9 cellular contexts compared by ENCODE assay signal in genomic region chr6:33147807-33148666, GRCh38. TPM values are rescaled to one million over a fixed set of nuclear protein-coding genes. Genes with fewer than 3 reads are reported as not detected.
DNase-seq lines count a peak whose midpoint lies in the region; ATAC-seq and TF ChIP-seq lines count a peak whose summit lies in the region.
"Had no signal": no experiment of that assay in that cellular context is flagged by ENCODE, and none has a peak within 500 bp of the region (broad histone marks: within the 10 kb centered on the region; RNA-seq: fewer than 3 reads in every experiment).

No MANE protein-coding gene starts in this region.

- H3K4me1 ChIP-seq in Karpas-422 (ENCODE audit: low read length) = peaks cover 3% of the 10 kb centered on the region
- no peaks in the 10 kb centered on the region for H3K4me1 ChIP-seq in upper lobe of left lung

- H3K36me3 Mint-ChIP-seq in activated B cell treated with CpG ODN at 0.5 μM for 24 hours (ENCODE audit: low read depth) = no peaks in the 10 kb centered on the region
- H3K36me3 Mint-ChIP-seq: T-cell had no signal

- H4K20me1 ChIP-seq in Karpas-422 (ENCODE audit: insufficient read depth, low read depth, low read length) = no peaks in the 10 kb centered on the region

- no peak overlapping the region for H3K27ac Mint-ChIP-seq in activated B cell treated with CpG ODN at 0.5 μM for 24 hours
- H3K27ac Mint-ChIP-seq: T-cell had no signal

- H3K4me3 ChIP-seq in Karpas-422 (ENCODE audit: low read length) (no peak overlapping the region), upper lobe of left lung (no peak overlapping the region)

- ATAC-seq in activated B cell treated with CpG ODN at 0.5 μM for 24 hours (ENCODE audit: low read depth) = no peak
- peak in 1 of 2 donors; percentile 74 for ATAC-seq in upper lobe of left lung (ENCODE audit: low FRiP score in 2 of 2)
- no peak for ATAC-seq in HG03520 (IDR thresholded peaks at IDR 0.05; ENCODE audit: unreplicated experiment)
- no peak for ATAC-seq in omental fat pad (ENCODE audit: low FRiP score)
- ATAC-seq in HG02981 (IDR thresholded peaks at IDR 0.05; ENCODE audit: unreplicated experiment) = no peak

- no peaks in the 10 kb centered on the region for H3K79me2 ChIP-seq in Karpas-422 (ENCODE audit: low read length)

- peaks cover 6% of the 10 kb centered on the region for H3K27me3 Mint-ChIP-seq in activated B cell treated with CpG ODN at 0.5 μM for 24 hours

- H3K4me1 Mint-ChIP-seq in activated B cell treated with CpG ODN at 0.5 μM for 24 hours = peaks cover 14% of the 10 kb centered on the region

- H3K9me3 Mint-ChIP-seq in activated B cell treated with CpG ODN at 0.5 μM for 24 hours = peaks cover 2% of the 10 kb centered on the region

- WGBS in upper lobe of left lung, 2 donors = 41 to 50% methylated on average over 8 of the region's 8 CpGs

- no peak overlapping the region for H3K9ac ChIP-seq in Karpas-422 (ENCODE audit: low read length)

- no peak overlapping the region for H2AFZ ChIP-seq in Karpas-422 (ENCODE audit: low read length)

- no peaks in the 10 kb centered on the region for H3K36me3 ChIP-seq in Karpas-422 (ENCODE audit: insufficient read depth, low read length)
- no peaks in the 10 kb centered on the region for H3K36me3 ChIP-seq in upper lobe of left lung

- no peak for TF ChIP-seq POLR2A in upper lobe of left lung (IDR thresholded peaks at IDR 0.05)

- no peak for TF ChIP-seq EP300 in upper lobe of left lung (IDR thresholded peaks at IDR 0.05)

- H3K4me2 ChIP-seq in Karpas-422 (ENCODE audit: low read depth, low read length, poor library complexity, severe bottlenecking) = no peak overlapping the region

- H3K27me3 ChIP-seq in Karpas-422 (ENCODE audit: low read length) = no peaks in the 10 kb centered on the region
- no peaks in the 10 kb centered on the region for H3K27me3 ChIP-seq in upper lobe of left lung

- TF ChIP-seq CTCF in activated B cell treated with CpG ODN at 0.5 μM for 24 hours (IDR thresholded peaks at IDR 0.05) (peak; percentile 29), upper lobe of left lung (IDR thresholded peaks at IDR 0.05) (peak; percentile 53 to 75 (median 66)), omental fat pad (IDR thresholded peaks at IDR 0.05) (peak in 1 of 3 donors; percentile 18)

- intact Hi-C loops in activated B cell treated with CpG ODN at 0.5 μM for 24 hours (cut with micrococcal nuclease) = loop anchor here (1.0 to 10.0 kb wide), 6 partner anchors 30 to 253 kb away; no protein-coding TSS in a partner anchor

- POLR2A ChIA-PET in activated B cell treated with CpG ODN at 0.5 μM for 24 hours (lab: Charles Lee) = interaction anchor here (0.5 to 0.9 kb wide), 2 partner anchors 58 to 163 kb away, joined by 3 to 5 read pairs; no protein-coding TSS in a partner anchor

- peaks cover 4% of the 10 kb centered on the region for H3K9me3 ChIP-seq in Karpas-422 (ENCODE audit: low read length)
- peaks cover 0 to 14% (median 11%) of the 10 kb centered on the region in 4 donors for H3K9me3 ChIP-seq in upper lobe of left lung

- H3K27ac ChIP-seq in Karpas-422 (ENCODE audit: low read length) (no peak overlapping the region), upper lobe of left lung (no peak overlapping the region)

- CTCF ChIA-PET in activated B cell treated with CpG ODN at 0.5 μM for 24 hours (lab: Charles Lee) = interaction anchor here (0.7 to 6.9 kb wide), 23 partner anchors 10 to 1359 kb away, joined by 3 to 58 read pairs (median 5); partner anchors contain the start of gene HLA-DPB1

- no peaks in the 10 kb centered on the region for H3K9me2 ChIP-seq in Karpas-422 (replicated peaks; ENCODE audit: insufficient read depth, low read length)

- DNase-seq in Daoy (ENCODE audit: low read depth) = peak; percentile 39
- DNase-seq in Karpas-422 = peak; percentile 55
- no peak for DNase-seq in activated B cell treated with CpG ODN at 0.5 μM for 24 hours
- peak; percentile 78 for DNase-seq in inferior parietal cortex (ENCODE audit: extremely low spot score)
- no peak for DNase-seq in upper lobe of left lung
- DNase-seq in omental fat pad (ENCODE audit: low spot score) = no peak
- DNase-seq: T-cell had no signal

- no peak overlapping the region for H3K4me3 Mint-ChIP-seq in activated B cell treated with CpG ODN at 0.5 μM for 24 hours
- H3K4me3 Mint-ChIP-seq: T-cell had no signal

RNA-seq across cellular contexts. Expression of gene COL11A2, which starts 44.2 kb away (rescaled TPM):
- 1.6 and 5.5 TPM in 2 replicates for total RNA-seq in Daoy (2014; rRNA removed; shearing (Covaris generic))
- total RNA-seq in Karpas-422 (2014; rRNA removed; shearing (Covaris generic); ENCODE audit: low replicate concordance) = 0.41 and 1.0 TPM in 2 replicates
- 0.32 and 0.47 TPM in 2 replicates for total RNA-seq in activated B cell treated with CpG ODN at 0.5 μM for 24 hours
- total RNA-seq in upper lobe of left lung = 1 to 10 TPM in 2 of 6 donors, under 1 TPM in 4; 0.20 to 2.1 (median 0.74) TPM
- 1 to 10 TPM in 1 of 4 donors, under 1 TPM in 3; 0.13 to 1.3 (median 0.53) TPM for total RNA-seq in omental fat pad

RNA-seq across cellular contexts. Expression of gene RXRB, which starts 52.4 kb away (rescaled TPM):
- 21.4 and 27.3 TPM in 2 replicates for total RNA-seq in Daoy (2014; rRNA removed; shearing (Covaris generic))
- total RNA-seq in Karpas-422 (2014; rRNA removed; shearing (Covaris generic); ENCODE audit: low replicate concordance) = 26.2 and 31.1 TPM in 2 replicates
- total RNA-seq in activated B cell treated with CpG ODN at 0.5 μM for 24 hours = 72.4 and 74.3 TPM in 2 replicates
- 10 to 100 TPM; 19.3 to 67.1 (median 48.4) TPM for total RNA-seq in upper lobe of left lung
- 10 to 100 TPM; 19.9 to 35.9 (median 22.7) TPM for total RNA-seq in omental fat pad

RNA-seq across cellular contexts. Expression of gene SLC39A7, which starts 52.6 kb away (rescaled TPM):
- 104 and 121 TPM in 2 replicates for total RNA-seq in Daoy (2014; rRNA removed; shearing (Covaris generic))
- total RNA-seq in Karpas-422 (2014; rRNA removed; shearing (Covaris generic); ENCODE audit: low replicate concordance) = 14.0 and 31.9 TPM in 2 replicates
- total RNA-seq in activated B cell treated with CpG ODN at 0.5 μM for 24 hours = 31.7 and 35.2 TPM in 2 replicates
- total RNA-seq in upper lobe of left lung = 100 to 1,000 TPM in 2 of 6 donors, 10 to 100 TPM in 4; 37.7 to 104 (median 86.7) TPM
- 10 to 100 TPM; 57.5 to 82.8 (median 70.1) TPM for total RNA-seq in omental fat pad

RNA-seq across cellular contexts. Expression of gene HSD17B8, which starts 56.4 kb away (rescaled TPM):
- total RNA-seq in Daoy (2014; rRNA removed; shearing (Covaris generic)) = 3.3 and 8.2 TPM in 2 replicates
- 15.5 and 26.2 TPM in 2 replicates for total RNA-seq in Karpas-422 (2014; rRNA removed; shearing (Covaris generic); ENCODE audit: low replicate concordance)
- total RNA-seq in activated B cell treated with CpG ODN at 0.5 μM for 24 hours = 12.3 TPM in 2 replicates
- 10 to 100 TPM in 5 of 6 donors, 1 to 10 TPM in 1; 8.2 to 39.3 (median 28.7) TPM for total RNA-seq in upper lobe of left lung
- total RNA-seq in omental fat pad = 10 to 100 TPM in 2 of 4 donors, 1 to 10 TPM in 2; 6.9 to 13.6 (median 11.0) TPM

Comparison
In these comparisons a context has a peak if more than half of its experiments do, and no peak if none do; other contexts are left out.
1. DNase-seq: peak in Daoy (single experiment), Karpas-422 (single experiment) and inferior parietal cortex (single experiment); none in activated B cell treated with CpG ODN at 0.5 μM for 24 hours (single experiment), upper lobe of left lung (0 of 2) and omental fat pad (single experiment).